ENCODE assay signal across 7 cellular contexts in the genomic region with DNA sequence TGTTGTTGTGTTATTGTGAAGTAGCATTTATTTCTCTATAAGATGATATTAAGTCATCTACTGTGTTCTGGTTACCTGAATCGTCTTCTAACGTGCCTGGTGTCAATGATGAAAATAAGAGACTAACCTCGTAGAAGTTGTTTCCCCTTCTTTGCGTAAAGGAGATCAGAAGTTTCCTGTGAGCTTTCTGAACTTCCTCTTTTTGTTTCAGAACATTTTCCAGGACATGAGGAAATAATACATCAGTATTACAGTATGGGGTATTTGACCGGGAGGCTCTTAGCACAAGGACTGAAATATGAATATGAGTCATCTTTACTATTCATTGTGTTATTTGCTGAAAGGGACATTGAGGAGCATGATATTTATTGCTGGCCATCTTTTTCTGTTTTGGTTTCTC. TPM values are rescaled to one million over a fixed set of nuclear protein-coding genes. Genes with fewer than 3 reads are reported as not detected.
DNase-seq lines count a peak whose midpoint lies in the region; ATAC-seq and TF ChIP-seq lines count a peak whose summit lies in the region.

No MANE protein-coding gene starts in this region.

- no peak for TF ChIP-seq POLR2A in NB4 (IDR thresholded peaks at IDR 0.05; ENCODE audit: extremely low read depth, insufficient read length)
- TF ChIP-seq POLR2A in stomach (IDR thresholded peaks at IDR 0.05): no peak

- peak; percentile 68 for DNase-seq in NB4 (ENCODE audit: low read depth)
- DNase-seq in fibroblast of pulmonary artery (ENCODE audit: low read depth): peak; percentile 79
- no peak for DNase-seq in stomach
- DNase-seq in stimulated activated CD8-positive, alpha-beta memory T cell treated with anti-CD3 and anti-CD28 coated beads, Interleukin-4, amount 100 ng/mL, for 48 hours: no peak
- no peak for DNase-seq in T-helper 1 cell
- no peak for DNase-seq in foreskin keratinocyte

- no peaks in the 10 kb centered on the region for H3K9me3 ChIP-seq in stomach

- WGBS in stomach, 5 donors: 57 to 82% (median 75%) methylated on average over 5 of the region's 5 CpGs

- H3K4me1 ChIP-seq in stomach (peaks cover 6 to 32% (median 14%) of the 10 kb centered on the region in 4 donors), foreskin keratinocyte (no peaks in the 10 kb centered on the region)

- no peak for TF ChIP-seq CTCF in NB4 (IDR thresholded peaks at IDR 0.05; ENCODE audit: low read depth, low read length)
- no peak for TF ChIP-seq CTCF in fibroblast of pulmonary artery (IDR thresholded peaks at IDR 0.05; ENCODE audit: low read length, missing control alignments)
- TF ChIP-seq CTCF in stomach (IDR thresholded peaks at IDR 0.05): no peak
- TF ChIP-seq CTCF in foreskin keratinocyte (conservative IDR thresholded peaks at IDR 0.05): no peak

- H3K27ac ChIP-seq in stomach (peak overlapping the region; percentile 1 to 86 (median 79)), foreskin keratinocyte (no peak overlapping the region)

- H3K27me3 ChIP-seq in stomach (no peaks in the 10 kb centered on the region), foreskin keratinocyte (no peaks in the 10 kb centered on the region)

- intact Hi-C loops in stomach (cut with DNase I; ENCODE audit: low total_unique reads): no loop called here

- H3K4me3 ChIP-seq in NB4 (ENCODE audit: low read depth, low read length) (no peak overlapping the region), fibroblast of pulmonary artery (replicated peaks; ENCODE audit: low read depth, low read length) (peak overlapping the region; percentile 73), stomach (peak overlapping the region in 2 of 4 donors; percentile 70 to 76)

- no peak for TF ChIP-seq EP300 in stomach (IDR thresholded peaks at IDR 0.05)

- peak; percentile 49 for ATAC-seq in GM21576 (IDR thresholded peaks at IDR 0.05; ENCODE audit: unreplicated experiment)
- no peak for ATAC-seq in foreskin keratinocyte

- H3K36me3 ChIP-seq in stomach: no peaks in the 10 kb centered on the region

RNA-seq across cellular contexts. Expression of gene ST6GALNAC3, which starts 1.3 kb away (rescaled TPM):
- total RNA-seq in stomach (10 to 100 TPM in 2 of 5 donors, under 1 TPM in 2, not detected in 1; under 0.01 to 21.7 (median 9.7) TPM), foreskin keratinocyte (0.07 and 0.24 TPM in 2 replicates)
- polyA plus RNA-seq in stomach (1 to 10 TPM; 1.0 to 1.9 (median 1.2) TPM), foreskin keratinocyte (0.06 and 0.13 TPM in 2 replicates)

Comparison
In these comparisons a context has a peak if more than half of its experiments do, and no peak if none do; other contexts are left out.
1. DNase-seq: peak in NB4 (single experiment) and fibroblast of pulmonary artery (single experiment); none in stomach (single experiment), stimulated activated CD8-positive, alpha-beta memory T cell treated with anti-CD3 and anti-CD28 coated beads, Interleukin-4, amount 100 ng/mL, for 48 hours (single experiment), T-helper 1 cell (0 of 5) and foreskin keratinocyte (0 of 2).